In genomic region chr19:55174425-55175116, GRCh38 we compare ENCODE assay signal across 14 cellular contexts. TPM values are rescaled to one million over a fixed set of nuclear protein-coding genes. Genes with fewer than 3 reads are reported as not detected.
DNase-seq lines count a peak whose midpoint lies in the region; TF ChIP-seq lines count a peak whose summit lies in the region.
"Had no signal": no experiment of that assay in that cellular context is flagged by ENCODE, and none has a peak within 500 bp of the region (broad histone marks: within the 10 kb centered on the region; RNA-seq: fewer than 3 reads in every experiment).

No MANE protein-coding gene starts in this region.

- POLR2A ChIA-PET in Caco-2 (lab: Charles Lee): no interaction called here
- POLR2A ChIA-PET in GM10248 (lab: Yijun Ruan, JAX): no interaction called here

- peaks cover 35% of the 10 kb centered on the region for H3K27me3 Mint-ChIP-seq in Caco-2 (ENCODE audit: insufficient read depth, unreplicated experiment)

- H3K27me3 ChIP-seq in BE2C: peaks cover 38% of the 10 kb centered on the region
- H3K27me3 ChIP-seq in Caco-2 (replicated peaks; ENCODE audit: control insufficient read depth, insufficient read depth, low read length): no peaks in the 10 kb centered on the region
- no peaks in the 10 kb centered on the region for H3K27me3 ChIP-seq in WERI-Rb-1 (ENCODE audit: insufficient read depth, low read depth, severe bottlenecking)
- H3K27me3 ChIP-seq in iPS-20b (ENCODE audit: insufficient read depth, low read length): peaks cover 91% of the 10 kb centered on the region

- H3K27ac ChIP-seq in WERI-Rb-1 (peak overlapping the region; percentile 33), iPS-20b (ENCODE audit: low read length) (no peak overlapping the region)
- H3K27ac ChIP-seq: tibial artery had no signal

- no peak overlapping the region for H3K27ac Mint-ChIP-seq in Caco-2 (ENCODE audit: unreplicated experiment)

- no peak overlapping the region for H3K9ac ChIP-seq in iPS-20b (ENCODE audit: low read depth, low read length)

- no peaks in the 10 kb centered on the region for H3K9me3 Mint-ChIP-seq in Caco-2 (ENCODE audit: unreplicated experiment)

- CTCF ChIA-PET in Caco-2 (lab: Charles Lee) (no interaction called here), GM10248 (lab: Yijun Ruan, JAX) (interaction anchor here (1.1 to 3.3 kb wide), 2 partner anchors 14 to 293 kb away, joined by 3 to 18 read pairs; no protein-coding TSS in a partner anchor)

- H3K9me3 ChIP-seq in BE2C (no peaks in the 10 kb centered on the region), Caco-2 (no peaks in the 10 kb centered on the region), WERI-Rb-1 (ENCODE audit: severe bottlenecking) (peaks cover 15% of the 10 kb centered on the region), iPS-20b (ENCODE audit: insufficient read depth, low read depth, low read length) (no peaks in the 10 kb centered on the region)
- H3K9me3 ChIP-seq: tibial artery had no signal

- intact Hi-C loops in Caco-2 (cut with micrococcal nuclease; ENCODE audit: unreplicated experiment): loop anchor here (5.0 kb wide), 1 partner anchor 33 kb away; the partner anchor contains the start of gene PTPRH

- peak overlapping the region; percentile 76 for H3K4me3 Mint-ChIP-seq in Caco-2 (ENCODE audit: unreplicated experiment)

- DNase-seq in BE2C (no peak), Caco-2 (no peak), WERI-Rb-1 (no peak), NCI-H1048 (lab: John Stamatoyannopoulos, UW) (no peak), GM10248 (ENCODE audit: extremely low spot score) (no peak), NCI-H82 treated with DMSO at 0.1 percent for 48 hours (lab: John Stamatoyannopoulos, UW; ENCODE audit: unreplicated experiment) (no peak)
- DNase-seq: amniotic stem cell, DMS 273 treated with DMSO at 0.1 percent for 48 hours, T-helper 9 cell had no signal

- H3K4me1 ChIP-seq in BE2C: 0 out of 2 replicates have a peak, but pooled peaks cover 2% of the 10 kb centered on the region
- peaks cover 8% of the 10 kb centered on the region; the same call in 1 of the 2 replicates for H3K4me1 ChIP-seq in Caco-2
- peaks cover 7% of the 10 kb centered on the region for H3K4me1 ChIP-seq in iPS-20b (ENCODE audit: insufficient read depth, low read length)

- no peaks in the 10 kb centered on the region for H3K36me3 Mint-ChIP-seq in Caco-2 (ENCODE audit: insufficient read depth, unreplicated experiment)

- peaks cover 21% of the 10 kb centered on the region for H3K4me1 Mint-ChIP-seq in Caco-2 (ENCODE audit: low read depth, unreplicated experiment)

- H3K4me3 ChIP-seq in BE2C (ENCODE audit: low read depth, low read length): peak overlapping the region; percentile 28
- no peak overlapping the region for H3K4me3 ChIP-seq in Caco-2 (ENCODE audit: low read depth, low read length)
- H3K4me3 ChIP-seq in WERI-Rb-1 (ENCODE audit: low read depth, low read length): 0 out of 2 replicates have a peak overlapping the region, but pooled peaks have one; percentile 66
- H3K4me3 ChIP-seq in iPS-20b (ENCODE audit: low read length): peak overlapping the region; percentile 82; the same call in 1 of the 2 replicates
- H3K4me3 ChIP-seq: GM12878 had no signal

- TF ChIP-seq CTCF in BE2C (IDR thresholded peaks at IDR 0.05; ENCODE audit: low read depth, low read length) (no peak), Caco-2 (IDR thresholded peaks at IDR 0.05; ENCODE audit: insufficient read depth in 1 of 2, low read depth in 1 of 2, low read length in 1 of 2, severe bottlenecking in 1 of 2, unreplicated experiment in 1 of 2) (no peak), WERI-Rb-1 (IDR thresholded peaks at IDR 0.05; ENCODE audit: low read depth, low read length) (no peak), GM10248 (IDR thresholded peaks at IDR 0.05; ENCODE audit: control extremely low read depth, extremely low read depth, low read depth, missing control alignments) (no peak)

- no TSS peak for BruUV-seq in Caco-2 (replicated peaks; lab: Mats Ljungman, UMichigan)

- H3K36me3 ChIP-seq in BE2C (no peaks in the 10 kb centered on the region), Caco-2 (ENCODE audit: control insufficient read depth, insufficient read depth, low read length) (no peaks in the 10 kb centered on the region), WERI-Rb-1 (no peaks in the 10 kb centered on the region), iPS-20b (ENCODE audit: insufficient read depth, low read depth, low read length) (no peaks in the 10 kb centered on the region)
- H3K36me3 ChIP-seq: spleen, tibial artery had no signal

RNA-seq across cellular contexts. Expression of gene SYT5, which starts 5.5 kb away (rescaled TPM):
- polyA plus RNA-seq in BE2C (2012; ENCODE audit: insufficient read depth, insufficient read length, low read depth): 21.0 TPM
- total RNA-seq in Caco-2 (2022): not detected in 2 replicates
- total RNA-seq: dermis blood vessel endothelial cell, GM12878 had no signal

RNA-seq across cellular contexts. Expression of gene DNAAF3, which starts 8.2 kb away (rescaled TPM):
- 0.77 TPM for polyA plus RNA-seq in BE2C (2012; ENCODE audit: insufficient read depth, insufficient read length, low read depth)
- 0.45 and 0.91 TPM in 2 replicates for total RNA-seq in Caco-2 (2022)
- total RNA-seq: GM12878 had no signal
- polyA plus RNA-seq: GM12878 had no signal

RNA-seq across cellular contexts. Expression of gene TNNI3, which starts 17.0 kb away (rescaled TPM):
- polyA plus RNA-seq in BE2C (2012; ENCODE audit: insufficient read depth, insufficient read length, low read depth): 12.3 TPM
- 2.9 and 4.2 TPM in 2 replicates for total RNA-seq in Caco-2 (2022)
- total RNA-seq: dermis blood vessel endothelial cell, GM12878, spleen had no signal
- polyA plus RNA-seq: GM12878 had no signal

RNA-seq across cellular contexts. Expression of gene TNNT1, which starts 25.6 kb away (rescaled TPM):
- 0.94 TPM for polyA plus RNA-seq in BE2C (2012; ENCODE audit: insufficient read depth, insufficient read length, low read depth)
- 11.8 and 18.0 TPM in 2 replicates for total RNA-seq in Caco-2 (2022)

RNA-seq across cellular contexts. Expression of gene PTPRH, which starts 34.7 kb away (rescaled TPM):
- 12.6 TPM for polyA plus RNA-seq in BE2C (2012; ENCODE audit: insufficient read depth, insufficient read length, low read depth)
- 2.3 and 2.7 TPM in 2 replicates for total RNA-seq in Caco-2 (2022)
- polyA plus RNA-seq: GM12878 had no signal
